In genomic region chr3:196947136-196947859, GRCh38 we compare ENCODE assay signal across 15 cellular contexts. TPM values are rescaled to one million over a fixed set of nuclear protein-coding genes. Genes with fewer than 3 reads are reported as not detected.
DNase-seq lines count a peak whose midpoint lies in the region; TF ChIP-seq lines count a peak whose summit lies in the region.
"Had no signal": no experiment of that assay in that cellular context is flagged by ENCODE, and none has a peak within 500 bp of the region (broad histone marks: within the 10 kb centered on the region; RNA-seq: fewer than 3 reads in every experiment).

No MANE protein-coding gene starts in this region.

- no peak overlapping the region for H3K27ac ChIP-seq in uterus
- H3K27ac ChIP-seq in trophoblast cell (ENCODE audit: low read depth, low read length): no peak overlapping the region
- H3K27ac ChIP-seq: gastrocnemius medialis, ovary, SJSA1 had no signal

- no peak overlapping the region for H2BK5ac ChIP-seq in trophoblast cell (ENCODE audit: low read depth, low read length, poor library complexity)

- H3K14ac ChIP-seq in trophoblast cell (ENCODE audit: low read length): no peak overlapping the region

- H2BK12ac ChIP-seq in trophoblast cell (ENCODE audit: low read length): no peak overlapping the region

- no peaks in the 10 kb centered on the region for H3K27me3 ChIP-seq in uterus
- H3K27me3 ChIP-seq in trophoblast cell (ENCODE audit: insufficient read depth, low read length): no peaks in the 10 kb centered on the region
- H3K27me3 ChIP-seq: gastrocnemius medialis, MG63, ovary, SJSA1 had no signal

- no peak overlapping the region for H2BK120ac ChIP-seq in trophoblast cell (ENCODE audit: insufficient read depth, low read length, poor library complexity)

- no CpG with 5 or more reads among the region's 10 CpGs for WGBS in trophoblast cell (ENCODE audit: extremely low coverage, insufficient coverage, insufficient read length)

- H3K9ac ChIP-seq in trophoblast cell (ENCODE audit: low read length): no peak overlapping the region

- peaks cover 4% of the 10 kb centered on the region for H3K79me1 ChIP-seq in trophoblast cell (ENCODE audit: low read length)

- TF ChIP-seq POLR2A in uterus (IDR thresholded peaks at IDR 0.05): no peak

- H4K91ac ChIP-seq in trophoblast cell (ENCODE audit: low read depth, low read length): no peak overlapping the region

- H3K4me2 ChIP-seq in trophoblast cell (ENCODE audit: low read length): no peak overlapping the region

- no peak overlapping the region for H3K23ac ChIP-seq in trophoblast cell (ENCODE audit: low read length)

- H2AFZ ChIP-seq in trophoblast cell (ENCODE audit: insufficient read depth, low read length, poor library complexity): no peak overlapping the region

- intact Hi-C loops in uterus (cut with DNase I; ENCODE audit: low total_unique reads): no loop called here

- no peak overlapping the region for H4K12ac ChIP-seq in trophoblast cell (ENCODE audit: low read depth, low read length)

- no peak overlapping the region for H4K8ac ChIP-seq in trophoblast cell (ENCODE audit: low read depth, low read length)

- no peak overlapping the region for H3K18ac ChIP-seq in trophoblast cell (ENCODE audit: low read length)

- peaks cover 7% of the 10 kb centered on the region for H3K79me2 ChIP-seq in trophoblast cell (ENCODE audit: control insufficient read depth, insufficient read depth, low read length, poor library complexity)

- no peak overlapping the region for H3K4me3 ChIP-seq in cardiac fibroblast (replicated peaks in 1 of 2; ENCODE audit: low read depth in 2 of 2, low read length in 2 of 2)
- H3K4me3 ChIP-seq in uterus: no peak overlapping the region
- H3K4me3 ChIP-seq in trophoblast cell (ENCODE audit: low read depth, low read length): no peak overlapping the region
- H3K4me3 ChIP-seq: gastrocnemius medialis, MG63, ovary, SJSA1 had no signal

- H3K36me3 ChIP-seq in uterus (no peaks in the 10 kb centered on the region), trophoblast cell (ENCODE audit: control insufficient read depth in 1 of 2, insufficient read depth in 2 of 2, low read length in 2 of 2) (no peaks in the 10 kb centered on the region)
- H3K36me3 ChIP-seq: gastrocnemius medialis, ovary had no signal

- H3K4me1 ChIP-seq in uterus: no peaks in the 10 kb centered on the region
- H3K4me1 ChIP-seq in trophoblast cell (ENCODE audit: control insufficient read depth in 1 of 2, insufficient read depth in 2 of 2, low read length in 2 of 2): peaks cover 4 to 8% of the 10 kb centered on the region in 2 experiments

- no peak overlapping the region for H2AK5ac ChIP-seq in trophoblast cell (ENCODE audit: low read length)

- no peak overlapping the region for H3K4ac ChIP-seq in trophoblast cell (ENCODE audit: low read depth, low read length)

- DNase-seq in activated CD8-positive, alpha-beta memory T cell treated with anti-CD3 and anti-CD28 coated beads, Interleukin-2, amount 50 U/mL, for 48 hours: peak; percentile 48
- no peak for DNase-seq in activated CD8-positive, alpha-beta memory T cell treated with anti-CD3 and anti-CD28 coated beads, Interleukin-2, amount 50 U/mL, for 4 hours
- peak; percentile 51 for DNase-seq in MV-4-11 (lab: John Stamatoyannopoulos, UW)
- no peak for DNase-seq in cardiac fibroblast (ENCODE audit: low read depth in 2 of 2)
- DNase-seq in NCI-H2081 treated with DMSO at 0.1 percent for 48 hours (lab: John Stamatoyannopoulos, UW): no peak
- DNase-seq in uterus: no peak
- no peak for DNase-seq in trophoblast cell
- DNase-seq in NCI-H2196 (lab: John Stamatoyannopoulos, UW; ENCODE audit: unreplicated experiment): no peak
- DNase-seq: activated naive CD4-positive, alpha-beta T cell treated with anti-CD3 and anti-CD28 coated beads, Interleukin-2, amount 10 ng/mL, durations not matched to agents 7 days and 5 days; effector memory CD4-positive, alpha-beta T cell; gastrocnemius medialis; MG63; ovary; stimulated activated naive CD4-positive, alpha-beta T cell treated with Interleukin-2 at 50 U/mL for 16 hours had no signal

- H3K9me3 ChIP-seq in uterus (no peaks in the 10 kb centered on the region), trophoblast cell (ENCODE audit: insufficient read depth, low read depth, low read length) (peaks cover 1% of the 10 kb centered on the region)
- H3K9me3 ChIP-seq: gastrocnemius medialis, MG63, ovary, SJSA1 had no signal

- TF ChIP-seq CTCF in cardiac fibroblast (IDR thresholded peaks at IDR 0.05; ENCODE audit: low read depth, low read length) (peak; percentile 27), uterus (IDR thresholded peaks at IDR 0.05) (no peak)

RNA-seq across cellular contexts. Expression of gene NCBP2, which starts 5.0 kb away (rescaled TPM):
- total RNA-seq in uterus: 10 to 100 TPM in 3 of 4 donors, 1 to 10 TPM in 1; 4.1 to 67.2 (median 49.5) TPM
- polyA plus RNA-seq in trophoblast cell (2013): 54.5 and 56.4 TPM in 2 replicates

RNA-seq across cellular contexts. Expression of gene PIGZ, which starts 21.3 kb away (rescaled TPM):
- 10 to 100 TPM in 1 of 4 donors, 1 to 10 TPM in 2, under 1 TPM in 1; 0.29 to 21.5 (median 2.3) TPM for total RNA-seq in uterus
- 0.15 and 0.16 TPM in 2 replicates for polyA plus RNA-seq in trophoblast cell (2013)

Comparison
In these comparisons a context has a peak if more than half of its experiments do, and no peak if none do; other contexts are left out.
1. DNase-seq: peak in activated CD8-positive, alpha-beta memory T cell treated with anti-CD3 and anti-CD28 coated beads, Interleukin-2, amount 50 U/mL, for 48 hours (single experiment) and MV-4-11 (single experiment); none in activated CD8-positive, alpha-beta memory T cell treated with anti-CD3 and anti-CD28 coated beads, Interleukin-2, amount 50 U/mL, for 4 hours (single experiment), cardiac fibroblast (0 of 2), NCI-H2081 treated with DMSO at 0.1 percent for 48 hours (single experiment), uterus (0 of 2), trophoblast cell (0 of 2) and NCI-H2196 (single experiment).